In genomic region chr5:181200816-181201215, GRCh38 we compare ENCODE assay signal across 25 cellular contexts. TPM values are rescaled to one million over a fixed set of nuclear protein-coding genes. Genes with fewer than 3 reads are reported as not detected.
DNase-seq lines count a peak whose midpoint lies in the region; ATAC-seq, FAIRE-seq and TF ChIP-seq lines count a peak whose summit lies in the region.
"Had no signal": no experiment of that assay in that cellular context is flagged by ENCODE, and none has a peak within 500 bp of the region (broad histone marks: within the 10 kb centered on the region; RNA-seq: fewer than 3 reads in every experiment).

No MANE protein-coding gene starts in this region.

- 63% methylated on average over 4 of the region's 4 CpGs for WGBS in K562 (ENCODE audit: insufficient coverage, low coverage, missing lambda C conversion rate)

- H3K9me1 ChIP-seq in K562 (ENCODE audit: control insufficient read depth, insufficient read depth, low read length) = no peaks in the 10 kb centered on the region

- H2AFZ ChIP-seq in HCT116 (ENCODE audit: low read depth, low read length, poor library complexity, severe bottlenecking) (no peak overlapping the region), K562 (ENCODE audit: low read depth, low read length) (no peak overlapping the region)
- H2AFZ ChIP-seq: GM23248 had no signal

- no peak for FAIRE-seq in K562 (lab: Jason Lieb, UNC)

- H3K9me3 ChIP-seq in HCT116 (ENCODE audit: control insufficient read depth in 1 of 2, insufficient read depth in 1 of 2, low read depth in 1 of 2, low read length in 2 of 2) (no peaks in the 10 kb centered on the region), K562 (replicated peaks; ENCODE audit: control insufficient read depth, insufficient read depth, low read depth, low read length) (no peaks in the 10 kb centered on the region)
- H3K9me3 ChIP-seq: MG63 had no signal

- peaks cover 8 to 16% of the 10 kb centered on the region in 2 experiments for H3K4me1 ChIP-seq in HCT116 (ENCODE audit: control insufficient read depth in 1 of 2, insufficient read depth in 2 of 2, low read length in 2 of 2)
- peaks cover 20 to 47% of the 10 kb centered on the region in 2 experiments; a peak in 4 of 5 replicates for H3K4me1 ChIP-seq in K562 (replicated peaks in 1 of 2; ENCODE audit: control insufficient read depth in 2 of 2, insufficient read depth in 2 of 2, low read length in 2 of 2)

- H3K9ac ChIP-seq in HCT116 (ENCODE audit: low read length) (no peak overlapping the region), K562 (ENCODE audit: insufficient read depth in 1 of 2, low read depth in 2 of 2, low read length in 2 of 2) (no peak overlapping the region)
- H3K9ac ChIP-seq: GM23248 had no signal

- H3K79me2 ChIP-seq in HCT116 (ENCODE audit: insufficient read depth, low read length) (no peaks in the 10 kb centered on the region; the same call in 1 of the 2 replicates), K562 (ENCODE audit: control insufficient read depth, insufficient read depth, low read length) (no peaks in the 10 kb centered on the region)

- no peaks in the 10 kb centered on the region for H4K20me1 ChIP-seq in HCT116 (ENCODE audit: insufficient read depth)
- H4K20me1 ChIP-seq in K562 (replicated peaks; ENCODE audit: control insufficient read depth, insufficient read depth, low read length) = no peaks in the 10 kb centered on the region

- CTCF ChIA-PET in HCT116 (lab: Charles Lee) = no interaction called here
- CTCF ChIA-PET in K562 (lab: Yijun Ruan, JAX; ENCODE audit: low intra/inter-chr PET ratio) = no interaction called here

- RAD21 ChIA-PET in HCT116 (lab: Charles Lee; ENCODE audit: low non-redundant PET in 1 of 2, low total read pairs in 2 of 2, uncharacterized antibody in 2 of 2, unreplicated experiment in 2 of 2) = no interaction called here

- POLR2A ChIA-PET in HCT116 (lab: Charles Lee) (no interaction called here), K562 (lab: Yijun Ruan, JAX) (interaction anchor here (0.7 to 5.0 kb wide), 3 partner anchors 9 to 83 kb away, joined by 3 to 69 read pairs (median 4); no protein-coding TSS in a partner anchor)

- no peak for TF ChIP-seq POLR2A in HCT116 (IDR thresholded peaks at IDR 0.05; ENCODE audit: borderline replicate concordance, extremely low read depth, insufficient read depth, insufficient read length)
- TF ChIP-seq POLR2A in K562 (conservative IDR thresholded peaks at IDR 0.05) = no peak

- H3K4me3 ChIP-seq in HCT116 (replicated peaks in 1 of 2; ENCODE audit: low read depth in 1 of 2, low read length in 2 of 2) (no peak overlapping the region), K562 (no peak overlapping the region)
- H3K4me3 ChIP-seq: GM23248, MG63 had no signal

- no peak for TF ChIP-seq EP300 in K562 (IDR thresholded peaks at IDR 0.05; ENCODE audit: low read length)

- TF ChIP-seq CTCF in HCT116 (IDR thresholded peaks at IDR 0.05 in 2 of 3, conservative IDR thresholded peaks at IDR 0.05 in 1 of 3; ENCODE audit: borderline replicate concordance in 1 of 3, insufficient read depth in 1 of 3, low read depth in 2 of 3, low read length in 2 of 3) (no peak), K562 (IDR thresholded peaks at IDR 0.05 in 2 of 3, conservative IDR thresholded peaks at IDR 0.05 in 1 of 3; ENCODE audit: insufficient read depth in 2 of 3, low read depth in 1 of 3, low read length in 3 of 3) (no peak)

- no peak for TF ChIP-seq RAD21 in HCT116 (IDR thresholded peaks at IDR 0.05; ENCODE audit: low read depth)
- TF ChIP-seq RAD21 in K562 (CRISPR knock-in tag; conservative IDR thresholded peaks at IDR 0.05 in 1 of 2, IDR thresholded peaks at IDR 0.05 in 1 of 2) = no peak

- BruUV-seq in HCT116 (replicated peaks; lab: Mats Ljungman, UMichigan) (TSS peak; percentile 6), K562 (replicated peaks; lab: Mats Ljungman, UMichigan) (no TSS peak)

- H3K4me2 ChIP-seq in HCT116 (ENCODE audit: low read length) (no peak overlapping the region), K562 (ENCODE audit: insufficient read depth, low read length) (no peak overlapping the region)

- no peak for DNase-seq in HCT116 (ENCODE audit: low read depth, low spot score)
- no peak for DNase-seq in K562 (ENCODE audit: extremely low read depth in 1 of 4, low spot score in 3 of 4)
- peak; percentile 40 for DNase-seq in posterior vena cava (ENCODE audit: low spot score)
- DNase-seq in NCI-H2081 treated with DMSO at 0.1 percent for 48 hours (lab: John Stamatoyannopoulos, UW) = no peak
- no peak for DNase-seq in epidermal melanocyte (ENCODE audit: insufficient read length, low spot score)
- DNase-seq: ACHN; AML-193; C1 segment of cervical spinal cord; Calu3; CD8-positive, alpha-beta memory T cell; GDM1; GM23248; MG63; NCI-H1048; NCI-H1417 treated with DMSO at 0.1 percent for 48 hours; NCI-H187; NCI-H2107; NCI-H446 treated with DMSO at 0.1 percent for 48 hours; NCI-H526 treated with DMSO at 0.1 percent for 48 hours had no signal

- no peaks in the 10 kb centered on the region for H3K9me2 ChIP-seq in HCT116 (ENCODE audit: insufficient read depth)

- intact Hi-C loops in HCT116 (cut with micrococcal nuclease) (no loop called here), K562 (cut with micrococcal nuclease) (no loop called here), posterior vena cava (cut with DNase I) (no loop called here)

- in situ Hi-C loops in K562 (cut with MboI) = no loop called here

- ATAC-seq in HCT116 (no peak), K562 (no peak), GM19324 (IDR thresholded peaks at IDR 0.05; ENCODE audit: low FRiP score, unreplicated experiment) (no peak), GM18873 (IDR thresholded peaks at IDR 0.05; ENCODE audit: low FRiP score, unreplicated experiment) (no peak)
- ATAC-seq: Right ventricle myocardium inferior had no signal

- H3K27me3 ChIP-seq in HCT116 (ENCODE audit: insufficient read depth, low read length) = no peaks in the 10 kb centered on the region
- no peaks in the 10 kb centered on the region for H3K27me3 ChIP-seq in K562 (ENCODE audit: control insufficient read depth in 2 of 2, insufficient read depth in 2 of 2, low read length in 2 of 2)
- H3K27me3 ChIP-seq: MG63 had no signal

- no peaks in the 10 kb centered on the region for H3K36me3 ChIP-seq in HCT116 (ENCODE audit: control insufficient read depth in 1 of 2, insufficient read depth in 2 of 2, low read length in 2 of 2)
- H3K36me3 ChIP-seq in K562 (ENCODE audit: control insufficient read depth, insufficient read depth, low read length) = no peaks in the 10 kb centered on the region

- H3K27ac ChIP-seq in HCT116 (ENCODE audit: low read depth, low read length) = no peak overlapping the region
- no peak overlapping the region for H3K27ac ChIP-seq in K562 (ENCODE audit: extremely low read depth, low read depth, low read length)
- H3K27ac ChIP-seq: GM23248 had no signal

RNA-seq across cellular contexts. Expression of gene TRIM7, which starts 4.2 kb away (rescaled TPM):
- total RNA-seq in HCT116 (2021; ENCODE audit: unreplicated experiment) (30.2 TPM), K562 (2014; rRNA removed) (12.9 and 13.8 TPM in 2 replicates), K562 (2014; rRNA removed; fragmentation: Illumina TruSeq; extraction: Trizol) (8.4 and 11.7 TPM in 2 replicates), K562 (2015; rRNA removed; fragmentation: Illumina TruSeq; extraction: Trizol) (8.9 and 9.0 TPM in 2 replicates), K562 (2021) (10.3 and 12.4 TPM in 2 replicates), posterior vena cava (1 to 10 TPM; 3.1 to 3.5 TPM)
- 21.9 and 25.3 TPM in 2 replicates for polyA plus RNA-seq in HCT116 (2012)
- 5.4 and 8.3 TPM in 2 replicates for total RNA-seq in K562 (2011; cell fraction: chromatin; rRNA removed; ENCODE audit: low replicate concordance)
- 6.2 and 7.5 TPM in 2 replicates for total RNA-seq in K562 (2011; cell fraction: nucleolus; rRNA removed)
- total RNA-seq in K562 (2011; cell fraction: nucleoplasm; rRNA removed) = 7.2 and 7.9 TPM in 2 replicates
- polyA plus RNA-seq in K562 (2011; rRNA removed) (7.1 and 12.6 TPM in 2 replicates), K562 (2014; fragmentation: Illumina TruSeq; extraction: Trizol) (5.4 and 7.7 TPM in 2 replicates), K562 (2014; fragmentation: Nextera tagmentation; extraction: Ambion mirVana) (1 to 10 TPM; 2.6 to 3.2 TPM), K562 (2014; rRNA removed) (12.4 and 14.9 TPM in 2 replicates)
- polyA plus RNA-seq in K562 (2011; cell fraction: cytosol; rRNA removed) = 4.5 and 12.8 TPM in 2 replicates
- 8.4 and 8.9 TPM in 2 replicates for polyA plus RNA-seq in K562 (2011; cell fraction: nucleus; rRNA removed)
- polyA plus RNA-seq in K562 (2012) = 6.9 and 17.6 TPM in 2 replicates
- polyA minus RNA-seq in K562 (2011; rRNA and poly(A)+ RNA removed) = 3.3 and 4.2 TPM in 2 replicates
- polyA minus RNA-seq in K562 (2011; cell fraction: cytosol; rRNA and poly(A)+ RNA removed) = 3.4 and 4.1 TPM in 2 replicates
- polyA minus RNA-seq in K562 (2011; cell fraction: nucleus; rRNA and poly(A)+ RNA removed) = 2.6 and 3.3 TPM in 2 replicates

RNA-seq across cellular contexts. Expression of gene TRIM41, which starts 22.3 kb away (rescaled TPM):
- total RNA-seq in HCT116 (2021; ENCODE audit: unreplicated experiment) (51.8 TPM), K562 (2014; rRNA removed) (29.5 and 31.6 TPM in 2 replicates), K562 (2014; rRNA removed; fragmentation: Illumina TruSeq; extraction: Trizol) (11.4 and 14.2 TPM in 2 replicates), K562 (2015; rRNA removed; fragmentation: Illumina TruSeq; extraction: Trizol) (21.7 and 25.6 TPM in 2 replicates), K562 (2021) (37.7 and 47.6 TPM in 2 replicates), posterior vena cava (10 to 100 TPM; 15.2 to 20.4 TPM)
- polyA plus RNA-seq in HCT116 (2012) = 34.1 and 37.8 TPM in 2 replicates
- total RNA-seq in K562 (2011; cell fraction: chromatin; rRNA removed; ENCODE audit: low replicate concordance) = 93.5 and 120 TPM in 2 replicates
- total RNA-seq in K562 (2011; cell fraction: nucleolus; rRNA removed) = 59.6 and 64.0 TPM in 2 replicates
- 84.3 and 102 TPM in 2 replicates for total RNA-seq in K562 (2011; cell fraction: nucleoplasm; rRNA removed)
- polyA plus RNA-seq in K562 (2011; rRNA removed) (15.6 and 19.3 TPM in 2 replicates), K562 (2014; fragmentation: Illumina TruSeq; extraction: Trizol) (20.9 and 29.8 TPM in 2 replicates), K562 (2014; fragmentation: Nextera tagmentation; extraction: Ambion mirVana) (1 to 10 TPM; 1.8 to 2.1 TPM), K562 (2014; rRNA removed) (34.8 and 39.3 TPM in 2 replicates)
- 15.7 and 25.0 TPM in 2 replicates for polyA plus RNA-seq in K562 (2011; cell fraction: cytosol; rRNA removed)
- 121 and 125 TPM in 2 replicates for polyA plus RNA-seq in K562 (2011; cell fraction: nucleus; rRNA removed)
- polyA plus RNA-seq in K562 (2012) = 32.5 and 45.1 TPM in 2 replicates
- polyA minus RNA-seq in K562 (2011; rRNA and poly(A)+ RNA removed) = 14.0 and 16.6 TPM in 2 replicates
- 7.3 and 9.5 TPM in 2 replicates for polyA minus RNA-seq in K562 (2011; cell fraction: cytosol; rRNA and poly(A)+ RNA removed)
- 19.9 and 22.7 TPM in 2 replicates for polyA minus RNA-seq in K562 (2011; cell fraction: nucleus; rRNA and poly(A)+ RNA removed)

RNA-seq across cellular contexts. Expression of gene RACK1, which starts 42.9 kb away (rescaled TPM):
- total RNA-seq in HCT116 (2021; ENCODE audit: unreplicated experiment) = 2,432 TPM
- polyA plus RNA-seq in HCT116 (2012) = 5,228 and 5,585 TPM in 2 replicates
- total RNA-seq in K562 (2011; cell fraction: chromatin; rRNA removed; ENCODE audit: low replicate concordance) = 854 and 1,455 TPM in 2 replicates
- total RNA-seq in K562 (2011; cell fraction: nucleolus; rRNA removed) = 1,835 and 1,893 TPM in 2 replicates
- 1,718 and 2,743 TPM in 2 replicates for total RNA-seq in K562 (2011; cell fraction: nucleoplasm; rRNA removed)
- total RNA-seq in K562 (2014; rRNA removed) = 4,051 and 4,420 TPM in 2 replicates
- 2,268 and 2,618 TPM in 2 replicates for total RNA-seq in K562 (2014; rRNA removed; fragmentation: Illumina TruSeq; extraction: Trizol)
- 3,776 and 3,843 TPM in 2 replicates for total RNA-seq in K562 (2015; rRNA removed; fragmentation: Illumina TruSeq; extraction: Trizol)
- 2,303 and 2,318 TPM in 2 replicates for total RNA-seq in K562 (2021)
- polyA plus RNA-seq in K562 (2011; rRNA removed) = 3,764 and 5,908 TPM in 2 replicates
- polyA plus RNA-seq in K562 (2011; cell fraction: cytosol; rRNA removed) = 7,594 and 7,810 TPM in 2 replicates
- polyA plus RNA-seq in K562 (2011; cell fraction: nucleus; rRNA removed) = 2,830 and 3,465 TPM in 2 replicates
- polyA plus RNA-seq in K562 (2012) = 3,329 and 5,405 TPM in 2 replicates
- 3,833 and 4,270 TPM in 2 replicates for polyA plus RNA-seq in K562 (2014; fragmentation: Illumina TruSeq; extraction: Trizol)
- 1,000 to 10,000 TPM; 3,894 to 5,311 TPM for polyA plus RNA-seq in K562 (2014; fragmentation: Nextera tagmentation; extraction: Ambion mirVana)
- polyA plus RNA-seq in K562 (2014; rRNA removed) = 3,427 and 3,846 TPM in 2 replicates
- polyA minus RNA-seq in K562 (2011; rRNA and poly(A)+ RNA removed) = 4,917 and 6,085 TPM in 2 replicates
- 3,397 and 3,535 TPM in 2 replicates for polyA minus RNA-seq in K562 (2011; cell fraction: cytosol; rRNA and poly(A)+ RNA removed)
- 973 and 1,854 TPM in 2 replicates for polyA minus RNA-seq in K562 (2011; cell fraction: nucleus; rRNA and poly(A)+ RNA removed)
- total RNA-seq in posterior vena cava = 1,000 to 10,000 TPM; 1,013 to 1,030 TPM

RNA-seq across cellular contexts. Expression of gene OR2V2, which starts 53.4 kb away (rescaled TPM):
- total RNA-seq in HCT116 (2021; ENCODE audit: unreplicated experiment) (not detected), K562 (2014; rRNA removed) (not detected in 2 replicates), K562 (2014; rRNA removed; fragmentation: Illumina TruSeq; extraction: Trizol) (not detected in 2 replicates), K562 (2015; rRNA removed; fragmentation: Illumina TruSeq; extraction: Trizol) (not detected in 2 replicates), K562 (2021) (not detected in 2 replicates), posterior vena cava (not detected)
- 0.02 TPM in 1 of 2 replicates, not detected in the other for polyA plus RNA-seq in HCT116 (2012)
- total RNA-seq in K562 (2011; cell fraction: chromatin; rRNA removed; ENCODE audit: low replicate concordance) = not detected in 2 replicates
- total RNA-seq in K562 (2011; cell fraction: nucleolus; rRNA removed) = not detected in 2 replicates
- not detected in 2 replicates for total RNA-seq in K562 (2011; cell fraction: nucleoplasm; rRNA removed)
- polyA plus RNA-seq in K562 (2011; rRNA removed) (not detected in 2 replicates), K562 (2014; fragmentation: Illumina TruSeq; extraction: Trizol) (not detected in 2 replicates), K562 (2014; fragmentation: Nextera tagmentation; extraction: Ambion mirVana) (under 1 TPM in 1 of 2 experiments, not detected in 1; 0.01 TPM), K562 (2014; rRNA removed) (not detected in 2 replicates)
- polyA plus RNA-seq in K562 (2011; cell fraction: cytosol; rRNA removed) = not detected in 2 replicates
- not detected in 2 replicates for polyA plus RNA-seq in K562 (2011; cell fraction: nucleus; rRNA removed)
- polyA plus RNA-seq in K562 (2012) = not detected in 2 replicates
- polyA minus RNA-seq in K562 (2011; rRNA and poly(A)+ RNA removed) = not detected in 2 replicates
- not detected in 2 replicates for polyA minus RNA-seq in K562 (2011; cell fraction: cytosol; rRNA and poly(A)+ RNA removed)
- polyA minus RNA-seq in K562 (2011; cell fraction: nucleus; rRNA and poly(A)+ RNA removed) = not detected in 2 replicates
- total RNA-seq: Calu3; CD8-positive, alpha-beta memory T cell; Daoy; GM23248; LHCN-M2; Right ventricle myocardium inferior; SK-MEL-5 had no signal
- polyA plus RNA-seq: CD8-positive, alpha-beta memory T cell; GM23248 had no signal
